In genomic region chr5:112570708-112571448, GRCh38 we compare ENCODE assay signal across 21 cellular contexts.
"Had no signal": no experiment of that assay in that cellular context is flagged by ENCODE, and none has a peak within 500 bp of the region (broad histone marks: within the 10 kb centered on the region; RNA-seq: fewer than 3 reads in every experiment).

No MANE protein-coding gene starts in this region.

- H3K36me3 Mint-ChIP-seq: IgD-negative memory B cell had no signal

- H3K27ac Mint-ChIP-seq: IgD-negative memory B cell had no signal

- H3K9me3 Mint-ChIP-seq: IgD-negative memory B cell had no signal

- H3K4me1 Mint-ChIP-seq: IgD-negative memory B cell had no signal

- H3K27me3 ChIP-seq: SJSA1 had no signal

- H3K4me3 ChIP-seq: SJSA1, SK-N-MC had no signal

- H3K4me3 Mint-ChIP-seq: IgD-negative memory B cell had no signal

- H3K36me3 ChIP-seq: SJSA1 had no signal

- DNase-seq: KBM-7, MV-4-11, NCI-H1048, NCI-H1105, NCI-H1417, NCI-H1436 treated with DMSO at 0.1 percent for 48 hours, NCI-H1694, NCI-H187 treated with DMSO at 0.1 percent for 48 hours, NCI-H2029 treated with DMSO at 0.1 percent for 48 hours, NCI-H2171 treated with DMSO at 0.1 percent for 48 hours, NCI-H345, NCI-H446 treated with DMSO at 0.1 percent for 48 hours, NCI-H510A treated with DMSO at 0.1 percent for 48 hours, NCI-H526, NCI-H82, Right ventricle myocardium superior, RPMI8226, SIG-M5 had no signal

- H3K27ac ChIP-seq: SJSA1, SK-N-MC had no signal

- H3K4me1 ChIP-seq: SJSA1 had no signal

- H3K9me3 ChIP-seq: SJSA1 had no signal
